Comparison of ENCODE assay signal across 11 cellular contexts in the genomic region with DNA sequence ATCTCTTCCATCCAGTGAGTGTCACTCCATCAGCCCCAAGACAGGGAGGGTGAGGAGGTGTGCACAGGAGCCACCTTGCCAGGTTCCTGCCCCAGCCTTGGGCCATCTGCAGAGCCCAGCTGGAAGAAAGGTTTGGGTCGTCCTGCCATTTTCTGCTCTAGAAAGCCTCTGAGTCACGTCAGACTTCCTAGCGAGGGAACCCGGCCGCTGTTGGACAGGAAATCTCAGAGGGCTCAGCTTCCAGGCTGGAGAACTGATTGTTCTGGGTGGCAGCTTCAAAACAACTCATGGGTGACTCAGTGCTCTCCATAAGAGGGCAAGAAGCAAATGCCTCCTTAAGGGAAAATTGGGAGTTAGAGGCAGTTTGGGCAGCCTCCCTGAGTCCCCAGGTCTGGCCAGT. TPM values are rescaled to one million over a fixed set of nuclear protein-coding genes. Genes with fewer than 3 reads are reported as not detected.
DNase-seq lines count a peak whose midpoint lies in the region; FAIRE-seq and TF ChIP-seq lines count a peak whose summit lies in the region.
"Had no signal": no experiment of that assay in that cellular context is flagged by ENCODE, and none has a peak within 500 bp of the region (broad histone marks: within the 10 kb centered on the region; RNA-seq: fewer than 3 reads in every experiment).

No MANE protein-coding gene starts in this region.

- in situ Hi-C loops in GM23248 (cut with MboI), result loop anchor here (25.0 kb wide), 1 partner anchor 385 kb away; a partner anchor contains a TSS

- peak overlapping the region; percentile 61 for H3K4me2 ChIP-seq in GM23248 (ENCODE audit: unreplicated experiment)

- H3K9me2 ChIP-seq in GM23248 (ENCODE audit: insufficient read depth), result no peaks in the 10 kb centered on the region

- H3K9me3 Mint-ChIP-seq in immature natural killer cell, result no peaks in the 10 kb centered on the region
- no peaks in the 10 kb centered on the region for H3K9me3 Mint-ChIP-seq in CD8-positive, alpha-beta memory T cell
- H3K9me3 Mint-ChIP-seq: activated CD4-positive, alpha-beta T cell treated with anti-CD3 and anti-CD28 coated beads, Interleukin-2, amount 10 ng/mL, durations not matched to agents 7 days and 5 days had no signal

- no peak for FAIRE-seq in urothelium cell line (lab: Jason Lieb, UNC)

- H3K27ac ChIP-seq in GM23248, result peak overlapping the region; percentile 60
- peak overlapping the region; percentile 86 to 92 for H3K27ac ChIP-seq in ascending aorta
- no peak overlapping the region for H3K27ac ChIP-seq in CD8-positive, alpha-beta memory T cell (ENCODE audit: low read depth, low read length)

- no peaks in the 10 kb centered on the region for H3K9me3 ChIP-seq in GM23248 (ENCODE audit: low read depth)
- no peaks in the 10 kb centered on the region for H3K9me3 ChIP-seq in ascending aorta
- no peaks in the 10 kb centered on the region for H3K9me3 ChIP-seq in CD8-positive, alpha-beta memory T cell (ENCODE audit: low read length)
- H3K9me3 ChIP-seq: Peyer's patch had no signal

- H3K27me3 Mint-ChIP-seq in immature natural killer cell (ENCODE audit: low read depth in 3 of 3), result peaks cover 0 to 12% (median 3%) of the 10 kb centered on the region in 3 donors
- H3K27me3 Mint-ChIP-seq in CD8-positive, alpha-beta memory T cell, result no peaks in the 10 kb centered on the region
- H3K27me3 Mint-ChIP-seq: activated CD4-positive, alpha-beta T cell treated with anti-CD3 and anti-CD28 coated beads, Interleukin-2, amount 10 ng/mL, durations not matched to agents 7 days and 5 days had no signal

- H3K4me1 Mint-ChIP-seq in immature natural killer cell, result no peaks in the 10 kb centered on the region
- no peaks in the 10 kb centered on the region for H3K4me1 Mint-ChIP-seq in CD8-positive, alpha-beta memory T cell
- H3K4me1 Mint-ChIP-seq: activated CD4-positive, alpha-beta T cell treated with anti-CD3 and anti-CD28 coated beads, Interleukin-2, amount 10 ng/mL, durations not matched to agents 7 days and 5 days had no signal

- H3K9ac ChIP-seq in GM23248, result 0 out of 2 replicates have a peak overlapping the region, but pooled peaks have one; percentile 37

- intact Hi-C loops in ascending aorta (cut with DNase I), result loop anchor here (1.0 to 5.0 kb wide), 2 partner anchors 16 to 45 kb away; a partner anchor contains a TSS

- peaks cover 14% of the 10 kb centered on the region for H3F3A ChIP-seq in GM23248 (ENCODE audit: insufficient read depth)

- H4K20me1 ChIP-seq in GM23248 (ENCODE audit: insufficient read depth), result no peaks in the 10 kb centered on the region

- H3K4me1 ChIP-seq in GM23248 (ENCODE audit: insufficient read depth) (peaks cover 15% of the 10 kb centered on the region), ascending aorta (peaks cover 25 to 42% of the 10 kb centered on the region in 2 donors)
- H3K4me1 ChIP-seq in CD8-positive, alpha-beta memory T cell (ENCODE audit: insufficient read depth, low read length), result no peaks in the 10 kb centered on the region
- H3K4me1 ChIP-seq: Peyer's patch had no signal

- H3K36me3 Mint-ChIP-seq in immature natural killer cell, result peaks cover 0 to 8% (median 4%) of the 10 kb centered on the region in 3 donors
- peaks cover 0 to 58% (median 0%) of the 10 kb centered on the region in 3 donors for H3K36me3 Mint-ChIP-seq in CD8-positive, alpha-beta memory T cell

- 1 to 2% methylated on average over 5 of the region's 5 CpGs for WGBS in GM23248 (ENCODE audit: low coverage in 1 of 2, low lambda C conversion rate in 2 of 2, missing lambda C conversion rate in 2 of 2), 2 experiments

- 0 out of 2 replicates have a peak overlapping the region, but pooled peaks have one; percentile 31 for H3K4me3 ChIP-seq in GM23248
- H3K4me3 ChIP-seq in ascending aorta, result peak overlapping the region in 1 of 2 donors; percentile 22
- H3K4me3 ChIP-seq in CD8-positive, alpha-beta memory T cell (ENCODE audit: low read length), result no peak overlapping the region
- H3K4me3 ChIP-seq: Peyer's patch had no signal

- POLR2A ChIA-PET in CD8-positive, alpha-beta memory T cell (lab: Charles Lee), result no interaction called here

- H3K27me3 ChIP-seq in GM23248 (replicated peaks; ENCODE audit: insufficient read depth) (no peaks in the 10 kb centered on the region), ascending aorta (no peaks in the 10 kb centered on the region)
- H3K27me3 ChIP-seq in CD8-positive, alpha-beta memory T cell (ENCODE audit: insufficient read depth, low read length, poor library complexity, severe bottlenecking), result no peaks in the 10 kb centered on the region
- H3K27me3 ChIP-seq: Peyer's patch had no signal

- DNase-seq in GM23248 (peak; percentile 97), ascending aorta (ENCODE audit: low spot score in 2 of 2) (peak; percentile 39 to 91), glomerular endothelial cell (ENCODE audit: extremely low read depth, low read depth, low spot score) (peak; percentile 83), stromal cell of bone marrow (ENCODE audit: low read depth) (peak; percentile 71), immature natural killer cell (no peak), urothelium cell line (ENCODE audit: low spot score) (no peak)
- DNase-seq in CD8-positive, alpha-beta memory T cell, result no peak
- no peak for DNase-seq in stimulated activated naive CD4-positive, alpha-beta T cell (lab: John Stamatoyannopoulos, UW)
- DNase-seq: activated CD4-positive, alpha-beta T cell treated with anti-CD3 and anti-CD28 coated beads, Interleukin-2, amount 10 ng/mL, durations not matched to agents 7 days and 5 days; central memory CD4-positive, alpha-beta T cell; Peyer's patch had no signal

- H3K4me3 Mint-ChIP-seq in immature natural killer cell, result no peak overlapping the region
- H3K4me3 Mint-ChIP-seq in CD8-positive, alpha-beta memory T cell, result no peak overlapping the region
- H3K4me3 Mint-ChIP-seq: activated CD4-positive, alpha-beta T cell treated with anti-CD3 and anti-CD28 coated beads, Interleukin-2, amount 10 ng/mL, durations not matched to agents 7 days and 5 days had no signal

- peak overlapping the region; percentile 90 for H2AFZ ChIP-seq in GM23248

- H3K79me2 ChIP-seq in GM23248 (ENCODE audit: insufficient read depth), result no peaks in the 10 kb centered on the region

- no peak overlapping the region for H3K27ac Mint-ChIP-seq in immature natural killer cell
- H3K27ac Mint-ChIP-seq in CD8-positive, alpha-beta memory T cell, result peak overlapping the region in 2 of 8 donors; percentile 32 to 57
- H3K27ac Mint-ChIP-seq: activated CD4-positive, alpha-beta T cell treated with anti-CD3 and anti-CD28 coated beads, Interleukin-2, amount 10 ng/mL, durations not matched to agents 7 days and 5 days had no signal

- CTCF ChIA-PET in CD8-positive, alpha-beta memory T cell (lab: Charles Lee), result interaction anchor here (1.4 kb wide), 1 partner anchor 8 kb away, joined by 3 read pairs; no protein-coding TSS in a partner anchor

- H3K36me3 ChIP-seq in GM23248 (ENCODE audit: low read depth) (no peaks in the 10 kb centered on the region), ascending aorta (peaks cover 28 to 35% of the 10 kb centered on the region in 2 donors)
- no peaks in the 10 kb centered on the region for H3K36me3 ChIP-seq in CD8-positive, alpha-beta memory T cell (ENCODE audit: insufficient read depth, low read length)

- no peak for TF ChIP-seq CTCF in ascending aorta (IDR thresholded peaks at IDR 0.05)

RNA-seq across cellular contexts. Expression of a gene that starts 16.6 kb away (rescaled TPM):
- 16.3 and 16.4 TPM in 2 replicates for total RNA-seq in GM23248 (2014; rRNA removed; shearing (Covaris generic))
- polyA plus RNA-seq in GM23248 (2016; fragmentation: Nextera tagmentation; extraction: Ambion mirVana) (7.1 and 7.6 TPM in 2 replicates), immature natural killer cell (10 to 100 TPM in 1 of 3 donors, 1 to 10 TPM in 2; 4.4 to 14.6 (median 5.1) TPM)
- total RNA-seq in ascending aorta (98.7 TPM), glomerular endothelial cell (85.1 and 143 TPM in 2 replicates)
- 10 to 100 TPM; 23.8 to 27.2 TPM for total RNA-seq in CD8-positive, alpha-beta memory T cell
- 12.5 TPM for polyA plus RNA-seq in CD8-positive, alpha-beta memory T cell

RNA-seq across cellular contexts. Expression of a gene that starts 44.1 kb away (rescaled TPM):
- 26.1 and 31.3 TPM in 2 replicates for total RNA-seq in GM23248 (2014; rRNA removed; shearing (Covaris generic))
- polyA plus RNA-seq in GM23248 (2016; fragmentation: Nextera tagmentation; extraction: Ambion mirVana), result 19.1 and 19.9 TPM in 2 replicates
- 31.8 TPM for total RNA-seq in ascending aorta
- 49.3 and 66.9 TPM in 2 replicates for total RNA-seq in glomerular endothelial cell
- 10 to 100 TPM; 39.5 to 70.1 (median 43.6) TPM for polyA plus RNA-seq in immature natural killer cell
- total RNA-seq in CD8-positive, alpha-beta memory T cell, result 10 to 100 TPM; 19.3 to 19.9 TPM
- 30.6 TPM for polyA plus RNA-seq in CD8-positive, alpha-beta memory T cell

Comparison
In these comparisons a context has a peak if more than half of its experiments do, and no peak if none do; other contexts are left out.
1. DNase-seq: peak in GM23248 (single experiment), ascending aorta (2 of 2), glomerular endothelial cell (single experiment) and stromal cell of bone marrow (single experiment); none in immature natural killer cell (0 of 3), urothelium cell line (single experiment), CD8-positive, alpha-beta memory T cell (0 of 5) and stimulated activated naive CD4-positive, alpha-beta T cell (0 of 6).